Comparison of ENCODE assay signal across 25 cellular contexts in genomic region chr1:40645110-40645680, GRCh38.
"Had no signal": no experiment of that assay in that cellular context is flagged by ENCODE, and none has a peak within 500 bp of the region (broad histone marks: within the 10 kb centered on the region; RNA-seq: fewer than 3 reads in every experiment).

No MANE protein-coding gene starts in this region.

- H3K9me3 Mint-ChIP-seq: mesothelial cell of epicardium, naive B cell had no signal

- H3K27ac ChIP-seq: coronary artery, esophagus squamous epithelium, gastrocnemius medialis, heart right ventricle, left lung, lower lobe of right lung had no signal

- DNase-seq: dermis blood vessel endothelial cell; dorsolateral prefrontal cortex; effector CD4-positive, alpha-beta T cell; effector memory CD4-positive, alpha-beta T cell; esophagus squamous epithelium; foreskin fibroblast; foreskin melanocyte; gastrocnemius medialis; head of caudate nucleus; heart right ventricle; hippocampal formation; left cardiac atrium; left lung; left ventricle myocardium superior; lower lobe of right lung; mesenchymal stem cell; mucosa of descending colon; naive B cell had no signal

- H3K4me3 Mint-ChIP-seq: mesothelial cell of epicardium had no signal

- H3K36me3 Mint-ChIP-seq: mesothelial cell of epicardium, naive B cell had no signal

- H3K27me3 ChIP-seq: dorsolateral prefrontal cortex, esophagus squamous epithelium, gastrocnemius medialis, left lung had no signal

- H3K4me1 ChIP-seq: gastrocnemius medialis, left lung, lower lobe of right lung had no signal

- H3K36me3 ChIP-seq: esophagus squamous epithelium, gastrocnemius medialis, heart right ventricle, left lung, lower lobe of right lung had no signal

- H3K9me3 ChIP-seq: esophagus squamous epithelium, gastrocnemius medialis, heart right ventricle, left lung, lower lobe of right lung, mucosa of descending colon had no signal

- H3K27ac Mint-ChIP-seq: mesothelial cell of epicardium, naive B cell had no signal

- FAIRE-seq: colon, endothelial cell of umbilical vein, islet of Langerhans, keratinocyte had no signal

- H3K4me3 ChIP-seq: coronary artery, dorsolateral prefrontal cortex, esophagus squamous epithelium, gastrocnemius medialis, heart right ventricle, left lung, lower lobe of right lung, mucosa of descending colon had no signal

- ATAC-seq: esophagus mucosa, gastrocnemius medialis, heart right ventricle, left cardiac atrium, left lung, left ventricle myocardium superior, lower lobe of right lung, mucosa of descending colon had no signal
